In the genomic region with DNA sequence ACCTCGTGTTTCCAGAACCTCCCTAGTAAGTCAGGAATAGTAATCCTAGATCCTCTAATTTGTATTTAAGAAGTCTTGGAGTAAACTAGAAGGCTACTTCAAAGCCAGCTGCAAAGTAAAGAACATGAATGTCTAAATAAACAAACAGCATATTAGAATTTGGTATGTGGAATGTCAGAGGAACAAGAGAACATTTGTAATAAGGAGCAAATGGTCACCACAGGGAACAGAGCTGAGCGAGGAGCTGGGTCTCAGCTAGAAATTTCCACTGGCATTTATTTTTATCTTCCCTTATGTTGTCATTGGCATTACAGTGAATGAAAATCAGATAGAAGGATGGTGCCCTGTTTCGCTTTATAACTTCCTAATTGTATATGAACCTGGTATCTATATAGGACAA, we compare ENCODE assay signal across 1 cellular context.
TF ChIP-seq lines count a peak whose summit lies in the region.

No MANE protein-coding gene starts in this region.

TF ChIP-seq in GM23338, 12 proteins besides CTCF, POLR2A, EP300 and RAD21:
- TF ChIP-seq POLR2AphosphoS5 (IDR thresholded peaks at IDR 0.05; ENCODE audit: low read depth) = no peak
- TF ChIP-seq NANOG (IDR thresholded peaks at IDR 0.05; ENCODE audit: borderline replicate concordance) = no peak
- TF ChIP-seq, protein P1, sequence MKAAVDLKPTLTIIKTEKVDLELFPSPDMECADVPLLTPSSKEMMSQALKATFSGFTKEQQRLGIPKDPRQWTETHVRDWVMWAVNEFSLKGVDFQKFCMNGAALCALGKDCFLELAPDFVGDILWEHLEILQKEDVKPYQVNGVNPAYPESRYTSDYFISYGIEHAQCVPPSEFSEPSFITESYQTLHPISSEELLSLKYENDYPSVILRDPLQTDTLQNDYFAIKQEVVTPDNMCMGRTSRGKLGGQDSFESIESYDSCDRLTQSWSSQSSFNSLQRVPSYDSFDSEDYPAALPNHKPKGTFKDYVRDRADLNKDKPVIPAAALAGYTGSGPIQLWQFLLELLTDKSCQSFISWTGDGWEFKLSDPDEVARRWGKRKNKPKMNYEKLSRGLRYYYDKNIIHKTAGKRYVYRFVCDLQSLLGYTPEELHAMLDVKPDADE (IDR thresholded peaks at IDR 0.05) = no peak
- no peak for TF ChIP-seq ZNF114 (CRISPR knock-in tag; IDR thresholded peaks at IDR 0.05)
- TF ChIP-seq, protein P2, sequence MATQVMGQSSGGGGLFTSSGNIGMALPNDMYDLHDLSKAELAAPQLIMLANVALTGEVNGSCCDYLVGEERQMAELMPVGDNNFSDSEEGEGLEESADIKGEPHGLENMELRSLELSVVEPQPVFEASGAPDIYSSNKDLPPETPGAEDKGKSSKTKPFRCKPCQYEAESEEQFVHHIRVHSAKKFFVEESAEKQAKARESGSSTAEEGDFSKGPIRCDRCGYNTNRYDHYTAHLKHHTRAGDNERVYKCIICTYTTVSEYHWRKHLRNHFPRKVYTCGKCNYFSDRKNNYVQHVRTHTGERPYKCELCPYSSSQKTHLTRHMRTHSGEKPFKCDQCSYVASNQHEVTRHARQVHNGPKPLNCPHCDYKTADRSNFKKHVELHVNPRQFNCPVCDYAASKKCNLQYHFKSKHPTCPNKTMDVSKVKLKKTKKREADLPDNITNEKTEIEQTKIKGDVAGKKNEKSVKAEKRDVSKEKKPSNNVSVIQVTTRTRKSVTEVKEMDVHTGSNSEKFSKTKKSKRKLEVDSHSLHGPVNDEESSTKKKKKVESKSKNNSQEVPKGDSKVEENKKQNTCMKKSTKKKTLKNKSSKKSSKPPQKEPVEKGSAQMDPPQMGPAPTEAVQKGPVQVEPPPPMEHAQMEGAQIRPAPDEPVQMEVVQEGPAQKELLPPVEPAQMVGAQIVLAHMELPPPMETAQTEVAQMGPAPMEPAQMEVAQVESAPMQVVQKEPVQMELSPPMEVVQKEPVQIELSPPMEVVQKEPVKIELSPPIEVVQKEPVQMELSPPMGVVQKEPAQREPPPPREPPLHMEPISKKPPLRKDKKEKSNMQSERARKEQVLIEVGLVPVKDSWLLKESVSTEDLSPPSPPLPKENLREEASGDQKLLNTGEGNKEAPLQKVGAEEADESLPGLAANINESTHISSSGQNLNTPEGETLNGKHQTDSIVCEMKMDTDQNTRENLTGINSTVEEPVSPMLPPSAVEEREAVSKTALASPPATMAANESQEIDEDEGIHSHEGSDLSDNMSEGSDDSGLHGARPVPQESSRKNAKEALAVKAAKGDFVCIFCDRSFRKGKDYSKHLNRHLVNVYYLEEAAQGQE (IDR thresholded peaks at IDR 0.05; ENCODE audit: unreplicated experiment) = no peak
- no peak for TF ChIP-seq EZH2phosphoT487 (IDR thresholded peaks at IDR 0.05; ENCODE audit: unreplicated experiment)
- no peak for TF ChIP-seq ZNF331 (CRISPR knock-in tag; IDR thresholded peaks at IDR 0.05; ENCODE audit: low read depth)
- TF ChIP-seq ZNF462 (CRISPR knock-in tag; IDR thresholded peaks at IDR 0.05) = no peak
- no peak for TF ChIP-seq EZH2 (IDR thresholded peaks at IDR 0.05; ENCODE audit: low read depth, unreplicated experiment)
- TF ChIP-seq STAT1 (IDR thresholded peaks at IDR 0.05; ENCODE audit: unreplicated experiment) = no peak
- no peak for TF ChIP-seq JUNB (IDR thresholded peaks at IDR 0.05; ENCODE audit: unreplicated experiment)
